In genomic region chr3:65549626-65549959, GRCh38 we compare ENCODE assay signal across 1 cellular context.
TF ChIP-seq lines count a peak whose summit lies in the region.

No MANE protein-coding gene starts in this region.

TF ChIP-seq in HEK293, 187 proteins besides CTCF, POLR2A, EP300 and RAD21 (continued from another document):
- TF ChIP-seq ZNF302 (tag by site-specific recombination; IDR thresholded peaks at IDR 0.05; ENCODE audit: low read depth) (no peak), GLIS2 (tag by site-specific recombination; IDR thresholded peaks at IDR 0.05) (peak; percentile 60; the same call in 1 of the 2 replicates), RBAK (tag by site-specific recombination; IDR thresholded peaks at IDR 0.05) (no peak), ZFP69B (tag by site-specific recombination; IDR thresholded peaks at IDR 0.05) (peak; percentile 94), ZNF292 (tag by site-specific recombination; IDR thresholded peaks at IDR 0.05; ENCODE audit: borderline replicate concordance, low read depth) (no peak), GLI2 (tag by site-specific recombination; IDR thresholded peaks at IDR 0.05; ENCODE audit: borderline replicate concordance, low read depth) (no peak), ZNF391 (tag by site-specific recombination; IDR thresholded peaks at IDR 0.05; ENCODE audit: borderline replicate concordance, low read depth) (no peak), ZNF10 (tag by site-specific recombination; IDR thresholded peaks at IDR 0.05) (peak; percentile 38; the same call in 1 of the 2 replicates), ZSCAN16 (tag by site-specific recombination; IDR thresholded peaks at IDR 0.05) (no peak), ZNF585B (tag by site-specific recombination; IDR thresholded peaks at IDR 0.05) (no peak), SCRT1 (tag by site-specific recombination; IDR thresholded peaks at IDR 0.05; ENCODE audit: borderline replicate concordance) (no peak)
- TF ChIP-seq, protein P1, sequence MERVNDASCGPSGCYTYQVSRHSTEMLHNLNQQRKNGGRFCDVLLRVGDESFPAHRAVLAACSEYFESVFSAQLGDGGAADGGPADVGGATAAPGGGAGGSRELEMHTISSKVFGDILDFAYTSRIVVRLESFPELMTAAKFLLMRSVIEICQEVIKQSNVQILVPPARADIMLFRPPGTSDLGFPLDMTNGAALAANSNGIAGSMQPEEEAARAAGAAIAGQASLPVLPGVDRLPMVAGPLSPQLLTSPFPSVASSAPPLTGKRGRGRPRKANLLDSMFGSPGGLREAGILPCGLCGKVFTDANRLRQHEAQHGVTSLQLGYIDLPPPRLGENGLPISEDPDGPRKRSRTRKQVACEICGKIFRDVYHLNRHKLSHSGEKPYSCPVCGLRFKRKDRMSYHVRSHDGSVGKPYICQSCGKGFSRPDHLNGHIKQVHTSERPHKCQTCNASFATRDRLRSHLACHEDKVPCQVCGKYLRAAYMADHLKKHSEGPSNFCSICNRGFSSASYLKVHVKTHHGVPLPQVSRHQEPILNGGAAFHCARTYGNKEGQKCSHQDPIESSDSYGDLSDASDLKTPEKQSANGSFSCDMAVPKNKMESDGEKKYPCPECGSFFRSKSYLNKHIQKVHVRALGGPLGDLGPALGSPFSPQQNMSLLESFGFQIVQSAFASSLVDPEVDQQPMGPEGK (tag by site-specific recombination; IDR thresholded peaks at IDR 0.05), result peak; percentile 65; the same call in 1 of the 2 replicates
- TF ChIP-seq, protein P2, sequence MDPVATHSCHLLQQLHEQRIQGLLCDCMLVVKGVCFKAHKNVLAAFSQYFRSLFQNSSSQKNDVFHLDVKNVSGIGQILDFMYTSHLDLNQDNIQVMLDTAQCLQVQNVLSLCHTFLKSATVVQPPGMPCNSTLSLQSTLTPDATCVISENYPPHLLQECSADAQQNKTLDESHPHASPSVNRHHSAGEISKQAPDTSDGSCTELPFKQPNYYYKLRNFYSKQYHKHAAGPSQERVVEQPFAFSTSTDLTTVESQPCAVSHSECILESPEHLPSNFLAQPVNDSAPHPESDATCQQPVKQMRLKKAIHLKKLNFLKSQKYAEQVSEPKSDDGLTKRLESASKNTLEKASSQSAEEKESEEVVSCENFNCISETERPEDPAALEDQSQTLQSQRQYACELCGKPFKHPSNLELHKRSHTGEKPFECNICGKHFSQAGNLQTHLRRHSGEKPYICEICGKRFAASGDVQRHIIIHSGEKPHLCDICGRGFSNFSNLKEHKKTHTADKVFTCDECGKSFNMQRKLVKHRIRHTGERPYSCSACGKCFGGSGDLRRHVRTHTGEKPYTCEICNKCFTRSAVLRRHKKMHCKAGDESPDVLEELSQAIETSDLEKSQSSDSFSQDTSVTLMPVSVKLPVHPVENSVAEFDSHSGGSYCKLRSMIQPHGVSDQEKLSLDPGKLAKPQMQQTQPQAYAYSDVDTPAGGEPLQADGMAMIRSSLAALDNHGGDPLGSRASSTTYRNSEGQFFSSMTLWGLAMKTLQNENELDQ (tag by site-specific recombination; IDR thresholded peaks at IDR 0.05; ENCODE audit: low read depth), result no peak
- TF ChIP-seq, protein P3, sequence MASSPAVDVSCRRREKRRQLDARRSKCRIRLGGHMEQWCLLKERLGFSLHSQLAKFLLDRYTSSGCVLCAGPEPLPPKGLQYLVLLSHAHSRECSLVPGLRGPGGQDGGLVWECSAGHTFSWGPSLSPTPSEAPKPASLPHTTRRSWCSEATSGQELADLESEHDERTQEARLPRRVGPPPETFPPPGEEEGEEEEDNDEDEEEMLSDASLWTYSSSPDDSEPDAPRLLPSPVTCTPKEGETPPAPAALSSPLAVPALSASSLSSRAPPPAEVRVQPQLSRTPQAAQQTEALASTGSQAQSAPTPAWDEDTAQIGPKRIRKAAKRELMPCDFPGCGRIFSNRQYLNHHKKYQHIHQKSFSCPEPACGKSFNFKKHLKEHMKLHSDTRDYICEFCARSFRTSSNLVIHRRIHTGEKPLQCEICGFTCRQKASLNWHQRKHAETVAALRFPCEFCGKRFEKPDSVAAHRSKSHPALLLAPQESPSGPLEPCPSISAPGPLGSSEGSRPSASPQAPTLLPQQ (tag by site-specific recombination; IDR thresholded peaks at IDR 0.05), result peak; percentile 95
TF ChIP-seq in HEK293: peak in this region for 7.
